In genomic region chr6:36679043-36679821, GRCh38 we compare ENCODE assay signal across 8 cellular contexts. TPM values are rescaled to one million over a fixed set of nuclear protein-coding genes. Genes with fewer than 3 reads are reported as not detected.
DNase-seq lines count a peak whose midpoint lies in the region; ATAC-seq and TF ChIP-seq lines count a peak whose summit lies in the region.

No MANE protein-coding gene starts in this region.

- H3K4me3 Mint-ChIP-seq in nephron, result peak overlapping the region; percentile 95 to 99 (median 97)

- no peaks in the 10 kb centered on the region for H3K9me3 Mint-ChIP-seq in nephron

- H3K4me1 Mint-ChIP-seq in nephron, result peaks cover 51% of the 10 kb centered on the region

- peaks cover 25% of the 10 kb centered on the region for H3K27me3 Mint-ChIP-seq in nephron (ENCODE audit: low read depth)

- DNase-seq in G401 (ENCODE audit: low spot score) (peak; percentile 50), NAMALWA (ENCODE audit: low spot score) (peak; percentile 57), fibroblast of peridontal ligament (ENCODE audit: extremely low read depth) (peak; percentile 37), NCI-H1930 (lab: John Stamatoyannopoulos, UW) (no peak)
- DNase-seq in activated T-cell treated with anti-CD3 and anti-CD28 coated beads, Interleukin-2, amount 50 U/mL, for 48 hours, result peak; percentile 57 to 61

- in situ Hi-C loops in G401 (cut with HindIII; ENCODE audit: low sequenced_read_pairs), result no loop called here

- ATAC-seq in GM19035 (IDR thresholded peaks at IDR 0.05; ENCODE audit: unreplicated experiment) (no peak), HG03442 (IDR thresholded peaks at IDR 0.05; ENCODE audit: unreplicated experiment) (no peak)

- H3K27ac Mint-ChIP-seq in nephron, result peak overlapping the region in 2 of 3 experiments; percentile 88 to 89

- TF ChIP-seq CTCF in nephron (IDR thresholded peaks at IDR 0.05; ENCODE audit: unreplicated experiment in 3 of 3), result no peak

- peaks cover 5% of the 10 kb centered on the region for H3K36me3 Mint-ChIP-seq in nephron (ENCODE audit: low read depth)

RNA-seq across cellular contexts. Expression of gene CDKN1A, which starts 0.7 kb away (rescaled TPM):
- total RNA-seq in G401 (2014; rRNA removed; shearing (Covaris generic)), result 105 and 117 TPM in 2 replicates

RNA-seq across cellular contexts. Expression of gene RAB44, which starts 18.4 kb away (rescaled TPM):
- 0.06 TPM in 1 of 2 replicates, not detected in the other for total RNA-seq in G401 (2014; rRNA removed; shearing (Covaris generic))

Comparison
In these comparisons a context has a peak if more than half of its experiments do, and no peak if none do; other contexts are left out.
1. DNase-seq: peak in G401 (single experiment), NAMALWA (single experiment), activated T-cell treated with anti-CD3 and anti-CD28 coated beads, Interleukin-2, amount 50 U/mL, for 48 hours (2 of 2) and fibroblast of peridontal ligament (single experiment); none in NCI-H1930 (0 of 2).